ENCODE assay signal across 15 cellular contexts in the genomic region with DNA sequence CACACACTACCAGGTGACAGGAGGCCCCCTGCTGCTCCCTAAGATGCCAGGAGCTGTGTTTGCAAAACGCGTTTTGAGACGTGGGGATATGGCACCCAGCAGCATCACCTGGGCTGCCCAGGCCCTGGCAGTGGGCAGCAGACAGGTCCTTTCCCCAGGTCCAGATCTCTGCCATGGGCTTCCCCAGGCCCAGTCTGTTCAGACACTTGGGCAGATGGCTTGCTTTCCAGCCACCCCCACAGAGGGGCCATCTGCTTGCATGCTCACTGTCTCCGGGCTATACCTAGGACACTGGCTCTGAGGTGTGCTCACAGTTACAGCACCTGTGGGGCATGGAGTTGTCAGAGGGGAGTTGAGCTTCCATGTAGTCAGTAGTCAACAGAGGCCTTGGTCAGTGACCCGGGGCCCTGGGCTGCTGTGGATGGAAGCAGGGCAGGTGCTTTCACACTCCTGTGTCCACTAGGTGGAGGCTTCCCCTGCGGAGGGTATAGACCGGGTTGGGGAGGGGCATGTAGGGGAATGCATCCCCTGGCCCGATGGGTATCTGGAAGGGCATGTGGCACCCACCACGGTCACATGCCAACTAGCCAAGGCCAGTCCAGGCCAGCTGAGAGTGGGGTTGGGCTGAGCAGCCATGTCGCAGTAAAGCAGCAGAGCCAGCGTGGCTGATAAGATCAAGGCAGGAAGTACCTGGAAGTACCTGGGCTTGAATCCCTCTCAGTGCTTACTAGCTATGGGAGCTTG.
DNase-seq lines count a peak whose midpoint lies in the region; ATAC-seq and TF ChIP-seq lines count a peak whose summit lies in the region.
"Had no signal": no experiment of that assay in that cellular context is flagged by ENCODE, and none has a peak within 500 bp of the region (broad histone marks: within the 10 kb centered on the region; RNA-seq: fewer than 3 reads in every experiment).

No MANE protein-coding gene starts in this region.

- TF ChIP-seq CTCF in heart right ventricle (IDR thresholded peaks at IDR 0.05): peak in 2 of 9 donors; percentile 16 to 26
- no peak for TF ChIP-seq CTCF in sigmoid colon (IDR thresholded peaks at IDR 0.05)

- peaks cover 4 to 24% (median 16%) of the 10 kb centered on the region in 9 donors for H3K4me1 ChIP-seq in heart right ventricle
- H3K4me1 ChIP-seq in sigmoid colon: peaks cover 0 to 17% (median 14%) of the 10 kb centered on the region in 4 donors

- no peak for TF ChIP-seq EP300 in sigmoid colon (IDR thresholded peaks at IDR 0.05)

- no peaks in the 10 kb centered on the region for H3K36me3 ChIP-seq in heart right ventricle
- no peaks in the 10 kb centered on the region for H3K36me3 ChIP-seq in sigmoid colon
- H3K36me3 ChIP-seq: cardiac muscle cell, neutrophil had no signal

- TF ChIP-seq POLR2A in sigmoid colon (IDR thresholded peaks at IDR 0.05): no peak

- peak overlapping the region in 7 of 10 donors; percentile 20 to 81 (median 78) for H3K27ac ChIP-seq in heart right ventricle
- peak overlapping the region in 3 of 4 donors; percentile 17 to 54 (median 40) for H3K27ac ChIP-seq in sigmoid colon
- H3K27ac ChIP-seq: cardiac muscle cell, neutrophil had no signal

- no peaks in the 10 kb centered on the region for H3K27me3 ChIP-seq in heart right ventricle
- no peaks in the 10 kb centered on the region for H3K27me3 ChIP-seq in sigmoid colon
- H3K27me3 ChIP-seq: cardiac muscle cell, neutrophil had no signal

- H3K4me3 ChIP-seq in heart right ventricle (no peak overlapping the region), sigmoid colon (no peak overlapping the region)
- H3K4me3 ChIP-seq: cardiac muscle cell had no signal

- DNase-seq in NCI-H2171 treated with DMSO at 0.1 percent for 48 hours (lab: John Stamatoyannopoulos, UW) (peak; percentile 24), NCI-H2171 (lab: John Stamatoyannopoulos, UW) (no peak), NCI-H524 (lab: John Stamatoyannopoulos, UW) (peak; percentile 65 to 80), heart right ventricle (no peak), sigmoid colon (no peak)
- DNase-seq: activated CD4-positive, alpha-beta memory T cell treated with anti-CD3 and anti-CD28 coated beads, Interleukin-2, amount 10 ng/mL, durations not matched to agents 7 days and 5 days; activated T-cell treated with anti-CD3 and anti-CD28 coated beads, Interleukin-2, amount 50 U/mL, for 48 hours; CD4-positive, CD25-positive, alpha-beta regulatory T cell; KG1; NCI-H1105 had no signal

- peaks cover 0 to 12% (median 2%) of the 10 kb centered on the region in 11 donors for H3K9me3 ChIP-seq in heart right ventricle
- H3K9me3 ChIP-seq in sigmoid colon: no peaks in the 10 kb centered on the region
- H3K9me3 ChIP-seq: neutrophil had no signal

- ATAC-seq in heart right ventricle (peak in 7 of 8 donors; percentile 3 to 65 (median 34)), GM21515 (IDR thresholded peaks at IDR 0.05; ENCODE audit: unreplicated experiment) (no peak), GM18870 (IDR thresholded peaks at IDR 0.05; ENCODE audit: unreplicated experiment) (no peak), GM19455 (IDR thresholded peaks at IDR 0.05; ENCODE audit: unreplicated experiment) (no peak)

- WGBS in heart right ventricle, 2 donors: 69 to 73% methylated on average over 11 of the region's 11 CpGs
- 74 to 78% methylated on average over 11 of the region's 11 CpGs for WGBS in sigmoid colon, 2 donors

- intact Hi-C loops in heart right ventricle (cut with DNase I) (no loop called here), sigmoid colon (cut with DNase I) (no loop called here)

Comparison
In these comparisons a context has a peak if more than half of its experiments do, and no peak if none do; other contexts are left out.
1. DNase-seq: peak in NCI-H2171 treated with DMSO at 0.1 percent for 48 hours (single experiment) and NCI-H524 (2 of 2); none in NCI-H2171 (single experiment), heart right ventricle (0 of 2) and sigmoid colon (single experiment).
2. ATAC-seq: peak in heart right ventricle (7 of 8); none in GM21515 (single experiment), GM18870 (single experiment) and GM19455 (single experiment).